In the genomic region with DNA sequence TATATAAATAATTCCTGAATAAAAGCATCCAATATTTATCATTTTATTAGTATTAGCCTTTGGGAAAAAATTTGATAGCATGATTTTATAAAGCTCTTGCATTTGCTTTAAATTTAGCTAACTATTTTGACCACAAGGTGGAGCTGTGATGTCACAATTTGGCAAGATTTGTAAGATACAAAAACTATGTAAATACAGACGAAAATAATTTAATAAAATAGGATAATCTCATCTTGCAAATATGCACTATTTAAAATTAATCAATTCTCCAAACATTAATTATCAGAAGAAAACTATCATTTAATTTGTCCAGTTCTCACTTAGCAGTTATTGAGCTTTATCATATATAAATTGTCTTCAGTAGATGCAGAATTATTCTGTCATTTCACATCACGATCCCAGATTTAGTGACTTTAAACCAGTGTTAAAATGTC, we compare ENCODE assay signal across 8 cellular contexts.
A peak's percentile ranks its signal among the peaks of the same experiment; 100 is the strongest.
DNase-seq lines count a peak whose midpoint lies in the region; ATAC-seq, FAIRE-seq and TF ChIP-seq lines count a peak whose summit lies in the region.

No MANE protein-coding gene starts in this region.

- H3K27me3 ChIP-seq in gastrocnemius medialis = no peaks in the 10 kb centered on the region

- DNase-seq in NCI-H1417 (lab: John Stamatoyannopoulos, UW) (peak; percentile 3 to 76 (median 27)), NCI-H1417 treated with DMSO at 0.1 percent for 48 hours (lab: John Stamatoyannopoulos, UW) (no peak), HS-5 (ENCODE audit: low read depth) (peak; percentile 60), RCC 7860 (ENCODE audit: low spot score) (peak; percentile 30), fibroblast of mammary gland (ENCODE audit: low read depth) (peak; percentile 83), gastrocnemius medialis (no peak)
- no peak for DNase-seq in activated CD8-positive, alpha-beta memory T cell treated with anti-CD3 and anti-CD28 coated beads for 24 hours
- no peak for DNase-seq in activated CD4-positive, alpha-beta memory T cell treated with anti-CD3 and anti-CD28 coated beads, Interleukin-2, amount 10 ng/mL, durations not matched to agents 7 days and 5 days

- no peaks in the 10 kb centered on the region for H3K36me3 ChIP-seq in gastrocnemius medialis

- POLR2A ChIA-PET in activated CD4-positive, alpha-beta memory T cell treated with anti-CD3 and anti-CD28 coated beads, Interleukin-2, amount 10 ng/mL, durations not matched to agents 7 days and 5 days (lab: Charles Lee) = no interaction called here

- peak; percentile 91 for FAIRE-seq in RCC 7860 (lab: Jason Lieb, UNC)

- CTCF ChIA-PET in activated CD4-positive, alpha-beta memory T cell treated with anti-CD3 and anti-CD28 coated beads, Interleukin-2, amount 10 ng/mL, durations not matched to agents 7 days and 5 days (lab: Charles Lee) = interaction anchor here (0.7 to 2.3 kb wide), 8 partner anchors 10 to 511 kb away, joined by 3 to 9 read pairs (median 3); no protein-coding TSS in a partner anchor

- TF ChIP-seq POLR2A in gastrocnemius medialis (IDR thresholded peaks at IDR 0.05) = no peak

- no peak overlapping the region for H3K4me3 ChIP-seq in fibroblast of mammary gland (ENCODE audit: control insufficient read depth, low read depth, low read length)
- no peak overlapping the region for H3K4me3 ChIP-seq in gastrocnemius medialis

- H3K36me3 Mint-ChIP-seq in activated CD4-positive, alpha-beta memory T cell treated with anti-CD3 and anti-CD28 coated beads, Interleukin-2, amount 10 ng/mL, durations not matched to agents 7 days and 5 days (ENCODE audit: low read depth) = no peaks in the 10 kb centered on the region

- H3K9me3 ChIP-seq in gastrocnemius medialis = no peaks in the 10 kb centered on the region

- no peak overlapping the region for H3K27ac Mint-ChIP-seq in activated CD4-positive, alpha-beta memory T cell treated with anti-CD3 and anti-CD28 coated beads, Interleukin-2, amount 10 ng/mL, durations not matched to agents 7 days and 5 days

- no peaks in the 10 kb centered on the region for H3K4me1 ChIP-seq in gastrocnemius medialis

- in situ Hi-C loops in gastrocnemius medialis (cut with MboI; ENCODE audit: low sequenced_read_pairs in 4 of 4) = loop anchor here (10.0 to 25.0 kb wide), 5 partner anchors 109 to 522 kb away; no protein-coding TSS in a partner anchor

- no peaks in the 10 kb centered on the region for H3K27me3 Mint-ChIP-seq in activated CD4-positive, alpha-beta memory T cell treated with anti-CD3 and anti-CD28 coated beads, Interleukin-2, amount 10 ng/mL, durations not matched to agents 7 days and 5 days

- H3K27ac ChIP-seq in gastrocnemius medialis = no peak overlapping the region

- intact Hi-C loops in gastrocnemius medialis (cut with DNase I; ENCODE audit: low total_unique reads) = loop anchor here (1.0 to 10.0 kb wide), 3 partner anchors 122 to 572 kb away; no protein-coding TSS in a partner anchor

- peak; percentile 65 for TF ChIP-seq CTCF in fibroblast of mammary gland (conservative IDR thresholded peaks at IDR 0.05; ENCODE audit: control insufficient read depth, insufficient read depth, low read depth, low read length)
- TF ChIP-seq CTCF in gastrocnemius medialis (IDR thresholded peaks at IDR 0.05 in 4 of 5, conservative IDR thresholded peaks at IDR 0.05 in 1 of 5) = peak; percentile 42 to 74 (median 48)

- H3K4me1 Mint-ChIP-seq in activated CD4-positive, alpha-beta memory T cell treated with anti-CD3 and anti-CD28 coated beads, Interleukin-2, amount 10 ng/mL, durations not matched to agents 7 days and 5 days = no peaks in the 10 kb centered on the region

- H3K9me3 Mint-ChIP-seq in activated CD4-positive, alpha-beta memory T cell treated with anti-CD3 and anti-CD28 coated beads, Interleukin-2, amount 10 ng/mL, durations not matched to agents 7 days and 5 days = no peaks in the 10 kb centered on the region

- no peak overlapping the region for H3K4me3 Mint-ChIP-seq in activated CD4-positive, alpha-beta memory T cell treated with anti-CD3 and anti-CD28 coated beads, Interleukin-2, amount 10 ng/mL, durations not matched to agents 7 days and 5 days

- no peak for ATAC-seq in gastrocnemius medialis

Comparison
In these comparisons a context has a peak if more than half of its experiments do, and no peak if none do; other contexts are left out.
1. DNase-seq: peak in NCI-H1417 (3 of 3), HS-5 (single experiment), RCC 7860 (single experiment) and fibroblast of mammary gland (single experiment); none in NCI-H1417 treated with DMSO at 0.1 percent for 48 hours (single experiment), gastrocnemius medialis (0 of 2), activated CD8-positive, alpha-beta memory T cell treated with anti-CD3 and anti-CD28 coated beads for 24 hours (single experiment) and activated CD4-positive, alpha-beta memory T cell treated with anti-CD3 and anti-CD28 coated beads, Interleukin-2, amount 10 ng/mL, durations not matched to agents 7 days and 5 days (single experiment).